ENCODE assay signal across 23 cellular contexts in the genomic region with DNA sequence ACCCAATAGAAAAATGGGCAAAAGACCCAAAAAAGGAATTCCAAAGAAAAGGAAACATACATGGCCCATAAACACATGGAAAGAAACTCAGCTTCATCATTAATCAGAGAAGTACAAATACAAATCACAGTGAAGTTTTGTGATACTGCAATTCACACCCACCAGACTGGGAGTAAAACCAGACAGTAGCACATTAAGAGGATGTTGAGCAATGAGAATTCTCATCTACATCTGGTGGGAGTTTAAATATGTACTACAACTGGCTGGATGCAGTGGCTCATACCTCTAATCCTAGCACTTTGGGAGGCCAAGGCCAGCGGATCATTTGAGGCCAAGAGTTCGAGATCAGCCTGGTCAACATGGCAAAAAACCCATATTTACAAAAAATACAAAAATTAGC.
DNase-seq lines count a peak whose midpoint lies in the region; TF ChIP-seq lines count a peak whose summit lies in the region.
"Had no signal": no experiment of that assay in that cellular context is flagged by ENCODE, and none has a peak within 500 bp of the region (broad histone marks: within the 10 kb centered on the region; RNA-seq: fewer than 3 reads in every experiment).

No MANE protein-coding gene starts in this region.

- H3K4me3 ChIP-seq in choroid plexus epithelial cell (ENCODE audit: low read depth, low read length) (no peak overlapping the region), fibroblast of villous mesenchyme (ENCODE audit: low read depth, low read length) (no peak overlapping the region)
- H3K4me3 ChIP-seq: A549, GM23338, MG63 had no signal

- TF ChIP-seq CTCF in choroid plexus epithelial cell (conservative IDR thresholded peaks at IDR 0.05; ENCODE audit: low read depth, low read length) (no peak), fibroblast of villous mesenchyme (IDR thresholded peaks at IDR 0.05; ENCODE audit: insufficient read depth, low read depth, low read length) (no peak)

- DNase-seq in HCEC 1CT (peak; percentile 20), choroid plexus epithelial cell (ENCODE audit: low read depth) (peak; percentile 42), fibroblast of villous mesenchyme (ENCODE audit: low read depth) (peak; percentile 46), NCI-H2171 (lab: John Stamatoyannopoulos, UW) (no peak), kidney glomerular epithelial cell (lab: John Stamatoyannopoulos, UW) (no peak), OCI-M1 (lab: John Stamatoyannopoulos, UW) (no peak), NCI-H2107 (lab: John Stamatoyannopoulos, UW) (no peak)
- DNase-seq: C1 segment of cervical spinal cord; CD4-positive, alpha-beta memory T cell; COR-L47; DMS53; H9; HFFc6; KBM-7; MG63; NCI-H1092 treated with DMSO at 0.1 percent for 48 hours; NCI-H1436; NCI-H187; NCI-H446 treated with DMSO at 0.1 percent for 48 hours; NCI-H526 treated with DMSO at 0.1 percent for 48 hours; SHP77 treated with DMSO at 0.1 percent for 48 hours had no signal

Comparison
In these comparisons a context has a peak if more than half of its experiments do, and no peak if none do; other contexts are left out.
1. DNase-seq: peak in HCEC 1CT (single experiment), choroid plexus epithelial cell (single experiment) and fibroblast of villous mesenchyme (single experiment); none in NCI-H2171 (single experiment), kidney glomerular epithelial cell (single experiment), OCI-M1 (single experiment) and NCI-H2107 (single experiment).